In genomic region chr3:107958151-107958550, GRCh38 we compare ENCODE assay signal across 18 cellular contexts.
DNase-seq lines count a peak whose midpoint lies in the region; ATAC-seq, FAIRE-seq and TF ChIP-seq lines count a peak whose summit lies in the region.
"Had no signal": no experiment of that assay in that cellular context is flagged by ENCODE, and none has a peak within 500 bp of the region (broad histone marks: within the 10 kb centered on the region; RNA-seq: fewer than 3 reads in every experiment).

No MANE protein-coding gene starts in this region.

- H2AFZ ChIP-seq in mammary epithelial cell (ENCODE audit: low read depth, low read length): no peak overlapping the region
- peak overlapping the region; percentile 25 for H2AFZ ChIP-seq in parathyroid adenoma

- WGBS in mammary epithelial cell (ENCODE audit: low coverage, missing lambda C conversion rate): 87% methylated on average over 1 of the region's 1 CpG
- 78 to 100% methylated on average over 1 of the region's 1 CpG for WGBS in esophagus squamous epithelium, 2 donors
- 33 to 65% methylated on average over 1 of the region's 1 CpG for WGBS in upper lobe of left lung, 2 donors

- no peak for TF ChIP-seq POLR2A in breast epithelium (IDR thresholded peaks at IDR 0.05)
- TF ChIP-seq POLR2A in esophagus squamous epithelium (IDR thresholded peaks at IDR 0.05): no peak
- no peak for TF ChIP-seq POLR2A in upper lobe of left lung (IDR thresholded peaks at IDR 0.05)

- no peak overlapping the region for H3K9ac ChIP-seq in mammary epithelial cell (ENCODE audit: insufficient read depth, low read length)
- no peak overlapping the region for H3K9ac ChIP-seq in parathyroid adenoma

- dilution Hi-C loops in mammary epithelial cell (cut with HindIII; ENCODE audit: low sequenced_read_pairs): no loop called here

- peak overlapping the region; percentile 73 to 83 for H3K27ac ChIP-seq in breast epithelium
- H3K27ac ChIP-seq in mammary epithelial cell (ENCODE audit: insufficient read depth, low read depth, low read length): no peak overlapping the region
- H3K27ac ChIP-seq in esophagus squamous epithelium: peak overlapping the region; percentile 18 to 84 (median 71)
- H3K27ac ChIP-seq in parathyroid adenoma: no peak overlapping the region
- peak overlapping the region; percentile 54 to 70 (median 55) for H3K27ac ChIP-seq in upper lobe of left lung

- H3K36me3 ChIP-seq in breast epithelium: no peaks in the 10 kb centered on the region
- H3K36me3 ChIP-seq in mammary epithelial cell (ENCODE audit: insufficient read depth, low read length): no peaks in the 10 kb centered on the region
- H3K36me3 ChIP-seq in esophagus squamous epithelium: no peaks in the 10 kb centered on the region
- H3K36me3 ChIP-seq in parathyroid adenoma (ENCODE audit: control insufficient read depth, insufficient read depth, low read length): no peaks in the 10 kb centered on the region
- H3K36me3 ChIP-seq in upper lobe of left lung: no peaks in the 10 kb centered on the region
- H3K36me3 ChIP-seq: ovary had no signal

- BruUV-seq in mammary epithelial cell (replicated peaks; lab: Mats Ljungman, UMichigan): no TSS peak

- ATAC-seq in upper lobe of left lung (ENCODE audit: low FRiP score in 2 of 2) (no peak), HG03045 (IDR thresholded peaks at IDR 0.05; ENCODE audit: unreplicated experiment) (no peak)
- ATAC-seq: activated T-cell treated with anti-CD3 and anti-CD28 coated beads, Interleukin-2, amount 50 U/mL, for 72 hours had no signal

- no peak for FAIRE-seq in urothelium cell line (lab: Jason Lieb, UNC)
- FAIRE-seq: H1 had no signal

- H3K27me3 ChIP-seq in breast epithelium (no peaks in the 10 kb centered on the region), mammary epithelial cell (ENCODE audit: insufficient read depth, low read length) (no peaks in the 10 kb centered on the region), esophagus squamous epithelium (no peaks in the 10 kb centered on the region), parathyroid adenoma (ENCODE audit: control insufficient read depth, insufficient read depth, low read length) (no peaks in the 10 kb centered on the region), upper lobe of left lung (no peaks in the 10 kb centered on the region)
- H3K27me3 ChIP-seq: ovary had no signal

- H4K20me1 ChIP-seq in mammary epithelial cell (ENCODE audit: insufficient read depth, low read length): no peaks in the 10 kb centered on the region

- no peak for DNase-seq in breast epithelium (ENCODE audit: low spot score in 2 of 2)
- DNase-seq in mammary epithelial cell: no peak
- DNase-seq in esophagus squamous epithelium (lab: John Stamatoyannopoulos, UW): no peak
- DNase-seq in upper lobe of left lung: no peak
- no peak for DNase-seq in urothelium cell line (ENCODE audit: low spot score)
- DNase-seq in SIG-M5 (lab: John Stamatoyannopoulos, UW): no peak
- DNase-seq: 8988T; activated CD4-positive, alpha-beta T cell treated with anti-CD3 and anti-CD28 coated beads, Interleukin-2, amount 50 U/mL, for 4 hours; activated naive CD8-positive, alpha-beta T cell treated with anti-CD3 and anti-CD28 coated beads, Interleukin-2, amount 10 ng/mL, durations not matched to agents 7 days and 5 days; activated T-cell treated with anti-CD3 and anti-CD28 coated beads, Interleukin-2, amount 50 U/mL, for 72 hours; cerebellar nuclear complex; Karpas-422; NCI-H1417; ovary; substantia nigra had no signal

- H3K9me3 ChIP-seq in breast epithelium (no peaks in the 10 kb centered on the region), mammary epithelial cell (replicated peaks; ENCODE audit: insufficient read depth, low read length) (no peaks in the 10 kb centered on the region), esophagus squamous epithelium (no peaks in the 10 kb centered on the region), parathyroid adenoma (ENCODE audit: control insufficient read depth, low read length) (no peaks in the 10 kb centered on the region), upper lobe of left lung (no peaks in the 10 kb centered on the region)
- H3K9me3 ChIP-seq: ovary had no signal

- no peak for TF ChIP-seq CTCF in breast epithelium (IDR thresholded peaks at IDR 0.05)
- no peak for TF ChIP-seq CTCF in mammary epithelial cell (conservative IDR thresholded peaks at IDR 0.05 in 1 of 2, IDR thresholded peaks at IDR 0.05 in 1 of 2; ENCODE audit: extremely low read depth in 1 of 2, insufficient read depth in 1 of 2, low read depth in 1 of 2, low read length in 2 of 2)
- no peak for TF ChIP-seq CTCF in esophagus squamous epithelium (IDR thresholded peaks at IDR 0.05)
- TF ChIP-seq CTCF in parathyroid adenoma (IDR thresholded peaks at IDR 0.05): no peak
- TF ChIP-seq CTCF in upper lobe of left lung (IDR thresholded peaks at IDR 0.05): no peak

- TF ChIP-seq EP300 in upper lobe of left lung (IDR thresholded peaks at IDR 0.05): no peak

- CTCF ChIA-PET in mammary epithelial cell (lab: Charles Lee; ENCODE audit: low non-redundant PET): interaction anchor here (0.7 kb wide), 1 partner anchor 80 kb away, joined by 11 read pairs; no protein-coding TSS in a partner anchor

- peak overlapping the region in 2 of 3 donors; percentile 31 to 51 for H3K4me3 ChIP-seq in breast epithelium
- H3K4me3 ChIP-seq in mammary epithelial cell (replicated peaks in 1 of 3; ENCODE audit: insufficient read depth in 1 of 3, low read depth in 2 of 3, low read length in 3 of 3): no peak overlapping the region
- peak overlapping the region in 1 of 4 donors; percentile 42 for H3K4me3 ChIP-seq in esophagus squamous epithelium
- H3K4me3 ChIP-seq in parathyroid adenoma (ENCODE audit: low read depth, low read length): no peak overlapping the region
- H3K4me3 ChIP-seq in upper lobe of left lung: no peak overlapping the region

- intact Hi-C loops in breast epithelium (cut with DNase I; ENCODE audit: low total_unique reads) (no loop called here), mammary epithelial cell (cut with micrococcal nuclease) (no loop called here), esophagus squamous epithelium (cut with DNase I) (no loop called here)

- in situ Hi-C loops in mammary epithelial cell (cut with MboI; ENCODE audit: low sequenced_read_pairs in 2 of 2): no loop called here

- H3K4me1 ChIP-seq in breast epithelium (peaks cover 0 to 5% of the 10 kb centered on the region in 2 donors), mammary epithelial cell (ENCODE audit: insufficient read depth, low read length) (no peaks in the 10 kb centered on the region), esophagus squamous epithelium (peaks cover 5 to 25% (median 8%) of the 10 kb centered on the region in 3 donors), parathyroid adenoma (no peaks in the 10 kb centered on the region), upper lobe of left lung (peaks cover 9 to 24% (median 13%) of the 10 kb centered on the region in 4 donors)

- H3K4me2 ChIP-seq in mammary epithelial cell (ENCODE audit: insufficient read depth, low read depth, low read length) (no peak overlapping the region), parathyroid adenoma (ENCODE audit: low read length) (no peak overlapping the region)

- H3K79me2 ChIP-seq in mammary epithelial cell (ENCODE audit: insufficient read depth, low read length): no peaks in the 10 kb centered on the region
- no peaks in the 10 kb centered on the region for H3K79me2 ChIP-seq in parathyroid adenoma

Comparison
In these comparisons a context has a peak if more than half of its experiments do, and no peak if none do; other contexts are left out.
1. H3K27ac ChIP-seq: peak in breast epithelium (2 of 2), esophagus squamous epithelium (4 of 4) and upper lobe of left lung (4 of 4); none in mammary epithelial cell (single experiment) and parathyroid adenoma (single experiment).
2. H3K4me3 ChIP-seq: peak in breast epithelium (2 of 3); none in mammary epithelial cell (0 of 3), parathyroid adenoma (single experiment) and upper lobe of left lung (0 of 4).